In the genomic region with DNA sequence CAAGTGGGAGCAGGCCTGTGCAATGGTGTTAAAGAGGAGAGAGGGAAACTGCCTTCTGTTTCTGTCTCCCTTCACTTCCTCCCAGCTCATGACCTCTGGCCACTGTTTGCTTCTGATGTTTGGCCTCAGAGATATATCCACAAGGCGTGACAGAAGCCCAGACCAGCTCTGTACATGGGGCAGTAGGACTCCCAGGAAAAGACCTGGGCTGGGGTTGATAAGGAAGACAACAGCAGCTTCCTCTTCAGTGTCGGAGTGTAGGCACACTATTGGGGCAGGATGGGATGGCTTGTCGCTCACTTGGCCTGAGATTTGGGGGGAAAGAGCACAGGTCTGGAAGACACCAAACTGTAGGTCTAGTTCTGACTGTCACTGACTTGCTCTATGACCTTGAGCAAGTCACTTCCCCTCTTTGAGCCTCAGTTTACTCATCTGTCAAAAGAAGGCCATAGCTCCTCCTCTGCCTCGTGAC, we compare ENCODE assay signal across 25 cellular contexts.
"Had no signal": no experiment of that assay in that cellular context is flagged by ENCODE, and none has a peak within 500 bp of the region (broad histone marks: within the 10 kb centered on the region; RNA-seq: fewer than 3 reads in every experiment).

No MANE protein-coding gene starts in this region.

- H2AFZ ChIP-seq: PC-9 had no signal

- H3K27me3 ChIP-seq: brain microvascular endothelial cell, cardiac muscle cell had no signal

- H3K4me3 Mint-ChIP-seq: activated CD4-positive, alpha-beta memory T cell treated with anti-CD3 and anti-CD28 coated beads, Interleukin-2, amount 10 ng/mL, durations not matched to agents 7 days and 5 days; activated CD4-positive, alpha-beta T cell treated with anti-CD3 and anti-CD28 coated beads for 36 hours; activated naive CD4-positive, alpha-beta T cell treated with anti-CD3 and anti-CD28 coated beads, Interleukin-2, amount 10 ng/mL, durations not matched to agents 7 days and 5 days; activated naive CD8-positive, alpha-beta T cell treated with anti-CD3 and anti-CD28 coated beads for 36 hours; activated T-helper 17 cell treated with anti-CD3 and anti-CD28 coated beads, Interleukin-2, amount 50 U/mL, for 72 hours; T-helper 1 cell treated with Interleukin-12 subunit alpha and Interleukin-12 subunit beta and Interleukin-4 antibody, amounts not matched to agents 30 μg/mL and 1 μg/mL, for 36 hours had no signal

- H3K27ac ChIP-seq: brain microvascular endothelial cell, cardiac muscle cell, KMS-11, WERI-Rb-1 had no signal

- H3K27me3 Mint-ChIP-seq: activated CD4-positive, alpha-beta memory T cell treated with anti-CD3 and anti-CD28 coated beads, Interleukin-2, amount 10 ng/mL, durations not matched to agents 7 days and 5 days had no signal

- H3K4me3 ChIP-seq: cardiac muscle cell, PC-9 had no signal

- H3K4me2 ChIP-seq: KMS-11 had no signal

- H3K9ac ChIP-seq: KMS-11 had no signal

- DNase-seq: activated CD4-positive, alpha-beta memory T cell treated with anti-CD3 and anti-CD28 coated beads, Interleukin-2, amount 10 ng/mL, durations not matched to agents 7 days and 5 days; activated CD4-positive, alpha-beta T cell treated with anti-CD3 and anti-CD28 coated beads for 36 hours; activated CD4-positive, alpha-beta T cell treated with anti-CD3 and anti-CD28 coated beads, Interleukin-2, amount 50 U/mL, for 1 hour; activated gamma-delta T cell treated with Interleukin-2 at 50 U/mL for 16 hours; activated naive CD4-positive, alpha-beta T cell treated with anti-CD3 and anti-CD28 coated beads, Interleukin-2, amount 10 ng/mL, durations not matched to agents 7 days and 5 days; activated naive CD8-positive, alpha-beta T cell treated with anti-CD3 and anti-CD28 coated beads for 36 hours; activated T-cell treated with anti-CD3 and anti-CD28 coated beads for 4 hours; activated T-cell treated with anti-CD3 and anti-CD28 coated beads, Interleukin-2, amount 50 U/mL, for 48 hours; brain microvascular endothelial cell; NCI-H1092; NCI-H1417 treated with DMSO at 0.1 percent for 48 hours; NCI-H1694; NCI-H2029; NCI-H2107; NCI-H2171 treated with DMSO at 0.1 percent for 48 hours; NCI-H226; NCI-H510A treated with DMSO at 0.1 percent for 48 hours; NK-92 treated with Interleukin-12 subunit alpha and Interleukin-12 subunit beta, amount 100 ng/mL, for 24 hours; PC-9; SHP77 treated with DMSO at 0.1 percent for 48 hours; WERI-Rb-1 had no signal

- H3K36me3 ChIP-seq: brain microvascular endothelial cell, cardiac muscle cell, WERI-Rb-1 had no signal

- H3K27ac Mint-ChIP-seq: activated CD4-positive, alpha-beta memory T cell treated with anti-CD3 and anti-CD28 coated beads, Interleukin-2, amount 10 ng/mL, durations not matched to agents 7 days and 5 days; activated CD4-positive, alpha-beta T cell treated with anti-CD3 and anti-CD28 coated beads for 36 hours; activated naive CD4-positive, alpha-beta T cell treated with anti-CD3 and anti-CD28 coated beads, Interleukin-2, amount 10 ng/mL, durations not matched to agents 7 days and 5 days; activated naive CD8-positive, alpha-beta T cell treated with anti-CD3 and anti-CD28 coated beads for 36 hours; activated T-helper 17 cell treated with anti-CD3 and anti-CD28 coated beads, Interleukin-2, amount 50 U/mL, for 72 hours; T-helper 1 cell treated with Interleukin-12 subunit alpha and Interleukin-12 subunit beta and Interleukin-4 antibody, amounts not matched to agents 30 μg/mL and 1 μg/mL, for 36 hours had no signal

- ATAC-seq: activated CD4-positive, alpha-beta T cell treated with anti-CD3 and anti-CD28 coated beads for 36 hours; activated T-helper 17 cell treated with anti-CD3 and anti-CD28 coated beads, Interleukin-2, amount 50 U/mL, for 72 hours had no signal

- H3K4me1 Mint-ChIP-seq: activated CD4-positive, alpha-beta memory T cell treated with anti-CD3 and anti-CD28 coated beads, Interleukin-2, amount 10 ng/mL, durations not matched to agents 7 days and 5 days; activated CD4-positive, alpha-beta T cell treated with anti-CD3 and anti-CD28 coated beads for 36 hours; activated naive CD4-positive, alpha-beta T cell treated with anti-CD3 and anti-CD28 coated beads, Interleukin-2, amount 10 ng/mL, durations not matched to agents 7 days and 5 days; activated naive CD8-positive, alpha-beta T cell treated with anti-CD3 and anti-CD28 coated beads for 36 hours; activated T-helper 17 cell treated with anti-CD3 and anti-CD28 coated beads, Interleukin-2, amount 50 U/mL, for 72 hours had no signal

- H3K36me3 Mint-ChIP-seq: activated naive CD4-positive, alpha-beta T cell treated with anti-CD3 and anti-CD28 coated beads, Interleukin-2, amount 10 ng/mL, durations not matched to agents 7 days and 5 days; activated naive CD8-positive, alpha-beta T cell treated with anti-CD3 and anti-CD28 coated beads for 36 hours had no signal
